In genomic region chr4:38872620-38873019, GRCh38 we compare ENCODE assay signal across 12 cellular contexts. TPM values are rescaled to one million over a fixed set of nuclear protein-coding genes. Genes with fewer than 3 reads are reported as not detected.
A peak's percentile ranks its signal among the peaks of the same experiment; 100 is the strongest.
DNase-seq lines count a peak whose midpoint lies in the region; ATAC-seq and TF ChIP-seq lines count a peak whose summit lies in the region.
"Had no signal": no experiment of that assay in that cellular context is flagged by ENCODE, and none has a peak within 500 bp of the region (broad histone marks: within the 10 kb centered on the region; RNA-seq: fewer than 3 reads in every experiment).

No MANE protein-coding gene starts in this region.

- TF ChIP-seq CTCF in hepatocyte (IDR thresholded peaks at IDR 0.05; ENCODE audit: poor library complexity), result no peak

- no peaks in the 10 kb centered on the region for H3K27me3 ChIP-seq in hepatocyte
- no peaks in the 10 kb centered on the region for H3K27me3 ChIP-seq in stomach smooth muscle (ENCODE audit: control insufficient read depth in 1 of 2, insufficient read depth in 2 of 2, low read length in 2 of 2)

- H3K4me3 ChIP-seq in hepatocyte (no peak overlapping the region), stomach smooth muscle (ENCODE audit: low read length in 2 of 2) (no peak overlapping the region)

- no peaks in the 10 kb centered on the region for H3K36me3 ChIP-seq in hepatocyte (replicated peaks; ENCODE audit: insufficient read depth, low read depth)
- H3K36me3 ChIP-seq in stomach smooth muscle (ENCODE audit: control insufficient read depth in 2 of 2, insufficient read depth in 2 of 2, low read length in 2 of 2), result peaks cover 0 to 13% of the 10 kb centered on the region in 2 donors

- ATAC-seq in SK-N-SH treated with all-trans-retinoic acid at 6 μM for 48 hours, result no peak

- H4K20me1 ChIP-seq in hepatocyte (ENCODE audit: insufficient read depth, poor library complexity, severe bottlenecking), result peaks cover 3% of the 10 kb centered on the region

- 45% methylated on average over 5 of the region's 5 CpGs for WGBS in hepatocyte (ENCODE audit: low lambda C conversion rate, missing lambda C conversion rate)

- no peaks in the 10 kb centered on the region for H3K9me2 ChIP-seq in hepatocyte (replicated peaks; ENCODE audit: insufficient read depth)

- DNase-seq in GM03348 (ENCODE audit: low spot score) (peak; percentile 60), RPMI7951 (ENCODE audit: low read depth) (peak; percentile 86), hepatocyte (ENCODE audit: low spot score) (peak; percentile 61), T-helper 2 cell (no peak), A172 (ENCODE audit: low spot score) (no peak)
- DNase-seq in activated CD4-positive, alpha-beta T cell treated with anti-CD3 and anti-CD28 coated beads, Interleukin-2, amount 50 U/mL, for 4 hours, result no peak
- DNase-seq: activated CD4-positive, alpha-beta memory T cell treated with anti-CD3 and anti-CD28 coated beads, Interleukin-2, amount 10 ng/mL, durations not matched to agents 7 days and 5 days; naive B cell; NCI-H748 treated with DMSO at 0.1 percent for 48 hours; stimulated activated CD4-positive, alpha-beta T cell treated with anti-CD3 and anti-CD28 coated beads, Interleukin-15, amount 100 ng/mL, for 24 hours had no signal

- H2AFZ ChIP-seq in hepatocyte, result no peak overlapping the region

- H3K9ac ChIP-seq in stomach smooth muscle (ENCODE audit: low read length in 2 of 2), result no peak overlapping the region

- H3K4me1 ChIP-seq in hepatocyte (ENCODE audit: insufficient read depth) (peaks cover 32% of the 10 kb centered on the region), stomach smooth muscle (ENCODE audit: control insufficient read depth, insufficient read depth, low read length) (peaks cover 29% of the 10 kb centered on the region)

- H3K9me3 ChIP-seq in hepatocyte (ENCODE audit: low read depth), result no peaks in the 10 kb centered on the region
- no peaks in the 10 kb centered on the region for H3K9me3 ChIP-seq in stomach smooth muscle (ENCODE audit: control insufficient read depth in 2 of 2, low read length in 2 of 2)

- H3K4me2 ChIP-seq in hepatocyte, result no peak overlapping the region

- peak overlapping the region; percentile 44 for H3K27ac ChIP-seq in hepatocyte
- peak overlapping the region; percentile 42 for H3K27ac ChIP-seq in stomach smooth muscle (ENCODE audit: low read length)

- peaks cover 65% of the 10 kb centered on the region for H3K79me2 ChIP-seq in hepatocyte

TF ChIP-seq in SK-N-SH treated with all-trans-retinoic acid at 6 μM for 48 hours, 23 proteins besides CTCF, POLR2A, EP300 and RAD21:
- no peak for TF ChIP-seq ZNF8 (CRISPR knock-in tag; IDR thresholded peaks at IDR 0.05)

RNA-seq across cellular contexts. Expression of gene FAM114A1, which starts 5.0 kb away (rescaled TPM):
- 150 and 162 TPM in 2 replicates for total RNA-seq in RPMI7951 (2014; rRNA removed; shearing (Covaris generic))
- 127 and 140 TPM in 2 replicates for total RNA-seq in hepatocyte
- polyA plus RNA-seq in hepatocyte, result 110 and 113 TPM in 2 replicates
- 85.3 and 89.1 TPM in 2 replicates for total RNA-seq in A172 (2014; rRNA removed; shearing (Covaris generic))

RNA-seq across cellular contexts. Expression of gene TLR6, which starts 16.0 kb away (rescaled TPM):
- total RNA-seq in RPMI7951 (2014; rRNA removed; shearing (Covaris generic)), result 2.8 and 4.0 TPM in 2 replicates
- total RNA-seq in hepatocyte, result 1.1 and 2.6 TPM in 2 replicates
- 0.24 and 0.56 TPM in 2 replicates for polyA plus RNA-seq in hepatocyte
- total RNA-seq in A172 (2014; rRNA removed; shearing (Covaris generic)), result 8.1 and 11.0 TPM in 2 replicates

Comparison
In these comparisons a context has a peak if more than half of its experiments do, and no peak if none do; other contexts are left out.
1. DNase-seq: peak in GM03348 (single experiment), RPMI7951 (single experiment) and hepatocyte (single experiment); none in T-helper 2 cell (0 of 5), activated CD4-positive, alpha-beta T cell treated with anti-CD3 and anti-CD28 coated beads, Interleukin-2, amount 50 U/mL, for 4 hours (0 of 2) and A172 (single experiment).